ENCODE assay signal across 22 cellular contexts in the genomic region with DNA sequence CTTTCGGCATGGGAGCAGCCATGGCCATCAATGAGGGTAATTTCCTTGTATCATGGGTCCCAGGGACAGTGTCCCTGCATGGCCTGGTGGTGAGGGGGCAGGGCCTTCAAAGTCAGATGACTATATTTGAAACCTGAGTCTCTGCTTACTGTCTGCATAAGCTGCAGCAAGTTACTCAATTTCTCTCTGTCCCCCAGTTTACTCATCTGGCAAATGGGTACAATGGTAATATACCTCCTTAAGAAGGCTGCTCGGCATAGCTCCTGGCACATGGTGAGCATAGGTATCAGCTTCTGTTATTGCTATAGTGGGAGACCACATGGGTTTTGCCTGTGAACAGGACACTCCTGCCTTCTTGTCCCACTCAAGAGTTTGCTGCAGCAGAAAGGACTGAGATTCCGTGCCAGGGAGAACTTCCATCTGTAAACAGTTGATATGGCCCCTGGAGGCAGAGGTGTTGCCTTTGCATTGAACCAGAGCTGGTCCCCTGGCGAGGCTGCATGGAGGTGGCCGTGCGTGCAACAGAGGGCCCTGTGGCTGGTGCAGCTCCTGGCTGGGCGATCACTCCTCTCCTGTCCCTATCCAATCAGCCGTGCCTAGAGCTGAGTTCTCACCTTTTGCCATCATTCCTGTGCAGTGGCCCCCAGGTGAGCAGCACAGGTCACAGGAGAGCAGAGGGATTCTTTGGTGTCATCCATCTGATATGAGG. TPM values are rescaled to one million over a fixed set of nuclear protein-coding genes. Genes with fewer than 3 reads are reported as not detected.
DNase-seq lines count a peak whose midpoint lies in the region; ATAC-seq, FAIRE-seq and TF ChIP-seq lines count a peak whose summit lies in the region.
"Had no signal": no experiment of that assay in that cellular context is flagged by ENCODE, and none has a peak within 500 bp of the region (broad histone marks: within the 10 kb centered on the region; RNA-seq: fewer than 3 reads in every experiment).

No MANE protein-coding gene starts in this region.

- H3K9me3 ChIP-seq in H1 (ENCODE audit: insufficient read depth in 2 of 2, low read depth in 1 of 2, low read length in 1 of 2) (no peaks in the 10 kb centered on the region), suprapubic skin (no peaks in the 10 kb centered on the region), mucosa of descending colon (no peaks in the 10 kb centered on the region)
- H3K9me3 ChIP-seq: MG63 had no signal

- H3K27ac ChIP-seq in RWPE1 (peak overlapping the region; percentile 88), H1 (ENCODE audit: low read depth, low read length) (no peak overlapping the region), suprapubic skin (peak overlapping the region; percentile 78)

- no peak overlapping the region; a peak in 2 of 7 replicates for H3K9ac ChIP-seq in H1 (replicated peaks in 1 of 4; ENCODE audit: extremely low read depth in 1 of 4, low read depth in 3 of 4, low read length in 3 of 4)

- no peak overlapping the region for H2BK120ac ChIP-seq in H1 (replicated peaks; ENCODE audit: low read depth, low read length)

- H3K4me3 ChIP-seq in H1 (ENCODE audit: extremely low read depth in 1 of 4, insufficient read depth in 2 of 4, low read depth in 3 of 4, low read length in 4 of 4) = no peak overlapping the region
- no peak overlapping the region for H3K4me3 ChIP-seq in suprapubic skin
- no peak overlapping the region for H3K4me3 ChIP-seq in mucosa of descending colon
- H3K4me3 ChIP-seq: MG63 had no signal

- no peaks in the 10 kb centered on the region for H3K23me2 ChIP-seq in H1 (ENCODE audit: low read depth, low read length)

- no peak for DNase-seq in RWPE1 (ENCODE audit: low spot score)
- DNase-seq in H1 (ENCODE audit: low read depth in 1 of 2, low spot score in 2 of 2) = no peak
- DNase-seq in mesenteric fat pad (ENCODE audit: low spot score) = peak; percentile 84
- DNase-seq in suprapubic skin (ENCODE audit: low spot score in 2 of 2) = no peak
- no peak for DNase-seq in DMS153 treated with DMSO at 0.1 percent for 48 hours (lab: John Stamatoyannopoulos, UW; ENCODE audit: unreplicated experiment)
- DNase-seq in mucosa of descending colon = no peak
- DNase-seq in kidney tubule cell (ENCODE audit: low spot score) = no peak
- DNase-seq: C1 segment of cervical spinal cord; CD4-positive, alpha-beta memory T cell; COR-L47; KBM-7; NCI-H1105 treated with DMSO at 0.1 percent for 48 hours; NCI-H146; NCI-H1930; NCI-H2107; NCI-H524; NCI-H774; SHP77 had no signal

- H4K20me1 ChIP-seq in H1 (replicated peaks in 1 of 2; ENCODE audit: control insufficient read depth in 1 of 2, insufficient read depth in 2 of 2, low read length in 2 of 2) = no peaks in the 10 kb centered on the region

- 89% methylated on average over 8 of the region's 8 CpGs; no CpG with 5 or more reads in 1 of the 2 experiments for WGBS in H1 (ENCODE audit: extremely low coverage in 1 of 2, insufficient coverage in 1 of 2, insufficient read length in 1 of 2, insufficient replicate concordance in 2 of 2, low coverage in 1 of 2, low lambda C conversion rate in 2 of 2, missing lambda C conversion rate in 1 of 2), 2 experiments
- 67% methylated on average over 6 of the region's 8 CpGs for WGBS in suprapubic skin

- H2AFZ ChIP-seq in H1 (ENCODE audit: low read length) = no peak overlapping the region

- H3K4ac ChIP-seq in H1 (replicated peaks; ENCODE audit: insufficient read length, low read depth, low read length) = no peak overlapping the region

- H2BK12ac ChIP-seq in H1 (ENCODE audit: low read depth, low read length) = no peak overlapping the region; the same call in 1 of the 2 replicates

- H4K5ac ChIP-seq in H1 (ENCODE audit: insufficient read length, low read depth, low read length) = no peak overlapping the region

- TF ChIP-seq POLR2A in H1 (IDR thresholded peaks at IDR 0.05; ENCODE audit: control extremely low read depth in 1 of 2, low read depth in 2 of 2, low read length in 2 of 2) (no peak), suprapubic skin (IDR thresholded peaks at IDR 0.05) (no peak)

- no peak overlapping the region for H2BK20ac ChIP-seq in H1 (ENCODE audit: low read length)

- peak overlapping the region; percentile 65 for H4K8ac ChIP-seq in H1 (ENCODE audit: extremely low read depth, insufficient read depth, low read length)

- no peak overlapping the region; the same call in 1 of the 2 replicates for H2BK15ac ChIP-seq in H1 (ENCODE audit: low read length)

- no peak overlapping the region for H3K18ac ChIP-seq in H1 (ENCODE audit: extremely low read depth, low read length)

- H3K4me1 ChIP-seq in H1 (replicated peaks in 1 of 4; ENCODE audit: control insufficient read depth in 3 of 4, insufficient read depth in 4 of 4, low read length in 3 of 4) (peaks cover 0 to 2% (median 0%) of the 10 kb centered on the region in 4 experiments; a peak in 1 of 7 replicates), suprapubic skin (peaks cover 58% of the 10 kb centered on the region), mucosa of descending colon (ENCODE audit: low read depth) (no peaks in the 10 kb centered on the region)

- POLR2A ChIA-PET in RWPE1 (lab: Yijun Ruan, JAX; ENCODE audit: low non-redundant PET) = no interaction called here
- POLR2A ChIA-PET in H1 (lab: Charles Lee; ENCODE audit: partially characterized antibody) = no interaction called here

- ATAC-seq in mucosa of descending colon = no peak

- H2AK5ac ChIP-seq in H1 (ENCODE audit: low read depth, low read length) = no peak overlapping the region

- TF ChIP-seq EP300 in H1 (IDR thresholded peaks at IDR 0.05; ENCODE audit: borderline replicate concordance in 1 of 2, low read depth in 2 of 2, low read length in 2 of 2) (no peak), suprapubic skin (IDR thresholded peaks at IDR 0.05) (no peak)

- intact Hi-C loops in mucosa of descending colon (cut with DNase I, micrococcal nuclease) = no loop called here

- H4K91ac ChIP-seq in H1 (replicated peaks; ENCODE audit: insufficient read length, low read length) = no peak overlapping the region

- no peak overlapping the region for H2BK5ac ChIP-seq in H1 (ENCODE audit: low read depth, low read length)

- H3K56ac ChIP-seq in H1 (replicated peaks; ENCODE audit: insufficient read length, low read depth, low read length) = no peak overlapping the region

- H3K14ac ChIP-seq in H1 (ENCODE audit: insufficient read length) = no peak overlapping the region

- TF ChIP-seq RAD21 in H1 (IDR thresholded peaks at IDR 0.05 in 1 of 2, conservative IDR thresholded peaks at IDR 0.05 in 1 of 2; ENCODE audit: low read depth in 2 of 2, low read length in 2 of 2) = no peak

- no peaks in the 10 kb centered on the region for H3K36me3 ChIP-seq in H1 (ENCODE audit: control insufficient read depth in 2 of 4, insufficient read depth in 4 of 4, low read length in 3 of 4)
- H3K36me3 ChIP-seq in suprapubic skin = no peaks in the 10 kb centered on the region
- no peaks in the 10 kb centered on the region for H3K36me3 ChIP-seq in mucosa of descending colon (ENCODE audit: low read depth)
- H3K36me3 ChIP-seq: MG63 had no signal

- no peak overlapping the region for H3K4me2 ChIP-seq in H1 (ENCODE audit: insufficient read depth in 1 of 2, low read depth in 2 of 2, low read length in 2 of 2)

- H3K23ac ChIP-seq in H1 (ENCODE audit: insufficient read length) = no peak overlapping the region

- CTCF ChIA-PET in RWPE1 (lab: Yijun Ruan, JAX) (no interaction called here), H1 (lab: Charles Lee; ENCODE audit: partially characterized antibody) (interaction anchor here (0.8 to 2.4 kb wide), 6 partner anchors 10 to 22 kb away, joined by 3 to 7 read pairs (median 4); no protein-coding TSS in a partner anchor)

- H3K27me3 ChIP-seq in H1 (replicated peaks in 1 of 4; ENCODE audit: control insufficient read depth in 3 of 4, extremely low read depth in 1 of 4, insufficient read depth in 3 of 4, low read length in 3 of 4) = no peaks in the 10 kb centered on the region
- H3K27me3 ChIP-seq in suprapubic skin = no peaks in the 10 kb centered on the region
- H3K27me3 ChIP-seq: MG63 had no signal

- TF ChIP-seq CTCF in RWPE1 (conservative IDR thresholded peaks at IDR 0.05; ENCODE audit: low read depth) = no peak
- no peak for TF ChIP-seq CTCF in H1 (IDR thresholded peaks at IDR 0.05; ENCODE audit: control extremely low read depth in 1 of 3, insufficient read depth in 1 of 3, low read depth in 1 of 3, low read length in 3 of 3)
- TF ChIP-seq CTCF in suprapubic skin (IDR thresholded peaks at IDR 0.05) = no peak
- TF ChIP-seq CTCF in mucosa of descending colon (IDR thresholded peaks at IDR 0.05) = no peak

- no peaks in the 10 kb centered on the region for H3K79me1 ChIP-seq in H1 (ENCODE audit: low read depth, low read length)

- no peaks in the 10 kb centered on the region for H3K79me2 ChIP-seq in H1 (ENCODE audit: control insufficient read depth in 1 of 2, insufficient read depth in 2 of 2, low read length in 2 of 2)

- FAIRE-seq in H1 (lab: Jason Lieb, UNC) = no peak
- FAIRE-seq: G401.6, H54 had no signal

TF ChIP-seq in H1, 55 proteins besides CTCF, POLR2A, EP300 and RAD21 (continues in another document):
- TF ChIP-seq FOSL1 (IDR thresholded peaks at IDR 0.05; ENCODE audit: insufficient read depth, low read depth, low read length) (no peak), YY1 (IDR thresholded peaks at IDR 0.05; ENCODE audit: low read depth, low read length) (no peak), SP1 (IDR thresholded peaks at IDR 0.05; ENCODE audit: low read depth, low read length) (no peak), KDM1A (IDR thresholded peaks at IDR 0.05; ENCODE audit: borderline replicate concordance, low read length) (peak; percentile 55; the same call in 1 of the 2 replicates)

RNA-seq across cellular contexts. Expression of a gene that starts 22.7 kb away (rescaled TPM):
- 2.0 and 2.5 TPM in 2 replicates for total RNA-seq in H1 (2021; fragmentation: NEBNext Ultra II Directional; extraction: Animal tissue kit (Norgen Biotek cat#: 25700))
- polyA plus RNA-seq in H1 (2011; rRNA removed) = 2.2 and 4.4 TPM in 2 replicates
- 2.9 TPM for polyA plus RNA-seq in H1 (2011; cell fraction: cytosol; rRNA removed)
- polyA plus RNA-seq in H1 (2011; cell fraction: nucleus; rRNA removed) = 3.6 TPM
- polyA plus RNA-seq in H1 (2012, experiment 1 of 2) = 1.7 to 2.1 TPM (median 2.0 TPM) in 4 replicates
- polyA plus RNA-seq in H1 (2012, experiment 2 of 2) = 1.0 TPM
- polyA plus RNA-seq in H1 (2013, experiment 1 of 2) = 2.8 TPM
- 3.4 TPM for polyA plus RNA-seq in H1 (2013, experiment 2 of 2)
- 2.0 and 3.6 TPM in 2 replicates for polyA minus RNA-seq in H1 (2011; rRNA and poly(A)+ RNA removed)
- polyA minus RNA-seq in H1 (2011; cell fraction: cytosol; rRNA and poly(A)+ RNA removed) = 2.9 TPM
- 2.8 TPM for polyA minus RNA-seq in H1 (2011; cell fraction: nucleus; rRNA and poly(A)+ RNA removed)
- total RNA-seq in mesenteric fat pad = 497 TPM
- 100 to 1,000 TPM in 3 of 4 donors, 10 to 100 TPM in 1; 79.1 to 424 (median 163) TPM for total RNA-seq in suprapubic skin
- 100 to 1,000 TPM in 1 of 3 donors, 10 to 100 TPM in 2; 36.4 to 628 (median 95.9) TPM for total RNA-seq in mucosa of descending colon
- total RNA-seq: HT-29 had no signal
- polyA plus RNA-seq: CD4-positive, alpha-beta memory T cell had no signal

Comparison
In these comparisons a context has a peak if more than half of its experiments do, and no peak if none do; other contexts are left out.
1. RNA of a gene that starts 22.7 kb away (total RNA-seq): 497 TPM in mesenteric fat pad (single experiment), 79.1 to 424 TPM in suprapubic skin and 36.4 to 628 TPM in mucosa of descending colon; 2.0 to 2.5 TPM in H1; every median in the first group is over 10 times any median in the second.